1 cellular context compared by ENCODE assay signal in genomic region chr10:77970869-77971803, GRCh38.
TF ChIP-seq lines count a peak whose summit lies in the region.

No MANE protein-coding gene starts in this region.

TF ChIP-seq in HEK293, 187 proteins besides CTCF, POLR2A, EP300 and RAD21 (continued from another document):
- TF ChIP-seq ZNF645 (tag by site-specific recombination; IDR thresholded peaks at IDR 0.05) (no peak), MEIS1 (CRISPR knock-in tag; IDR thresholded peaks at IDR 0.05; ENCODE audit: borderline replicate concordance) (no peak), PRDM10 (tag by site-specific recombination; IDR thresholded peaks at IDR 0.05) (no peak), ZSCAN18 (tag by site-specific recombination; IDR thresholded peaks at IDR 0.05) (no peak)
